Comparison of ENCODE assay signal across 24 cellular contexts in the genomic region with DNA sequence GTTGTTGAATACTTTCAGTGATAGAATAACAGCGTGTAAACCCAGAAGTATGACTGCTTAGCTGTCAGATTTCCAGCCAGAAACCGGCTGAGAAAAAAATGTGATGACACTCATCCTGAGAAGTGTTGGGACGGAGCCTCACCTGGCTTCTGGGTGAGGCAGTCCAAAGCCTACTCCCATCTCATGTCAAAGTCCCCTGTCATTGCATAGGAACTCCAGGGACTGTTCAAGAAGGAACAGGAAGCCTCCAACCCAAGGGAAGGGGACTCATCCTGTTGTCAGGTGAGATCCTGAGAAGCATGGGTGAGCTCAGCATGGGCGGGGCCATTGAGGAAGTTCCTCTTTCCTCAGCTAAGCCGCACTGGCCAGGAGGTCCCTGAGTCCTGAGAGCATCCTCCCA. TPM values are rescaled to one million over a fixed set of nuclear protein-coding genes. Genes with fewer than 3 reads are reported as not detected.
A peak's percentile ranks its signal among the peaks of the same experiment; 100 is the strongest.
DNase-seq lines count a peak whose midpoint lies in the region; ATAC-seq, FAIRE-seq and TF ChIP-seq lines count a peak whose summit lies in the region.
"Had no signal": no experiment of that assay in that cellular context is flagged by ENCODE, and none has a peak within 500 bp of the region (broad histone marks: within the 10 kb centered on the region; RNA-seq: fewer than 3 reads in every experiment).

No MANE protein-coding gene starts in this region.

- H3K4me1 ChIP-seq in BLaER1 (peaks cover 58% of the 10 kb centered on the region), H9 (ENCODE audit: insufficient read depth, low read length) (peaks cover 10% of the 10 kb centered on the region; the same call in 1 of the 2 replicates), astrocyte (ENCODE audit: insufficient read depth, low read length) (peaks cover 42% of the 10 kb centered on the region)

- H4K5ac ChIP-seq in H9 (ENCODE audit: insufficient read length, low read depth, low read length), result no peak overlapping the region

- no peak overlapping the region for H3K27ac ChIP-seq in BLaER1
- no peak overlapping the region for H3K27ac ChIP-seq in H9 (ENCODE audit: insufficient read length, low read depth, low read length)
- no peak overlapping the region for H3K27ac ChIP-seq in astrocyte (ENCODE audit: low read depth, low read length)
- H3K27ac ChIP-seq: esophagus squamous epithelium, heart left ventricle, sigmoid colon had no signal

- DNase-seq in H9, result peak; percentile 52
- DNase-seq in astrocyte (ENCODE audit: low read depth), result peak; percentile 26
- DNase-seq in left colon, result peak in 1 of 2 donors; percentile 27
- no peak for DNase-seq in activated gamma-delta T cell treated with Interleukin-2 at 50 U/mL for 16 hours
- no peak for DNase-seq in retina
- DNase-seq in GM19240 (ENCODE audit: insufficient read length, low spot score), result no peak
- DNase-seq in NCI-H1105 (lab: John Stamatoyannopoulos, UW), result no peak
- DNase-seq: activated CD4-positive, alpha-beta memory T cell treated with anti-CD3 and anti-CD28 coated beads, Interleukin-2, amount 10 ng/mL, durations not matched to agents 7 days and 5 days; aorta; DMS 273 treated with DMSO at 0.1 percent for 48 hours; esophagus squamous epithelium; heart left ventricle; NCI-H187; NCI-H524 treated with DMSO at 0.1 percent for 48 hours; occipital lobe; sigmoid colon; SK-N-SH; stimulated activated CD4-positive, alpha-beta T cell treated with anti-CD3 and anti-CD28 coated beads, Interleukin-2, amount 100 ng/mL, for 24 hours; substantia nigra had no signal

- H3K27me3 Mint-ChIP-seq in H9 (ENCODE audit: low read depth) (no peaks in the 10 kb centered on the region; the same call in 1 of the 2 replicates), astrocyte (ENCODE audit: low read depth, unreplicated experiment) (no peaks in the 10 kb centered on the region)
- H3K27me3 Mint-ChIP-seq: activated CD4-positive, alpha-beta memory T cell treated with anti-CD3 and anti-CD28 coated beads, Interleukin-2, amount 10 ng/mL, durations not matched to agents 7 days and 5 days; activated T-helper 17 cell treated with anti-CD3 and anti-CD28 coated beads, Interleukin-2, amount 50 U/mL, for 72 hours had no signal

- H4K91ac ChIP-seq in H9 (ENCODE audit: insufficient read length, low read depth, low read length), result no peak overlapping the region

- WGBS in H9 (ENCODE audit: extremely low coverage, insufficient read length, low lambda C conversion rate), result no CpG with 5 or more reads among the region's 5 CpGs

- peaks cover 72 to 83% of the 10 kb centered on the region in 2 experiments for H3K4me1 Mint-ChIP-seq in H9
- H3K4me1 Mint-ChIP-seq in astrocyte (ENCODE audit: low read depth, unreplicated experiment), result peaks cover 47% of the 10 kb centered on the region

- H3K14ac ChIP-seq in H9 (ENCODE audit: insufficient read depth, low read length), result no peak overlapping the region

- H2AFZ ChIP-seq in H9 (ENCODE audit: low read length), result no peak overlapping the region
- H2AFZ ChIP-seq in astrocyte (ENCODE audit: low read depth, low read length), result no peak overlapping the region

- H3K4me3 Mint-ChIP-seq in H9 (no peak overlapping the region), astrocyte (ENCODE audit: unreplicated experiment) (no peak overlapping the region)
- H3K4me3 Mint-ChIP-seq: activated CD4-positive, alpha-beta memory T cell treated with anti-CD3 and anti-CD28 coated beads, Interleukin-2, amount 10 ng/mL, durations not matched to agents 7 days and 5 days; activated T-helper 17 cell treated with anti-CD3 and anti-CD28 coated beads, Interleukin-2, amount 50 U/mL, for 72 hours had no signal

- no peak for FAIRE-seq in astrocyte (lab: Jason Lieb, UNC)
- FAIRE-seq: colon had no signal

- H2BK12ac ChIP-seq in H9 (ENCODE audit: insufficient read length, low read depth, low read length), result no peak overlapping the region

- H2AK5ac ChIP-seq in H9 (ENCODE audit: insufficient read length, low read length), result no peak overlapping the region

- no peaks in the 10 kb centered on the region for H3K79me2 ChIP-seq in H9 (ENCODE audit: insufficient read depth, low read length)
- no peaks in the 10 kb centered on the region for H3K79me2 ChIP-seq in astrocyte (ENCODE audit: insufficient read depth, low read length)

- ATAC-seq in left colon, result peak; percentile 54
- ATAC-seq: activated T-helper 17 cell treated with anti-CD3 and anti-CD28 coated beads, Interleukin-2, amount 50 U/mL, for 72 hours; heart left ventricle had no signal

- intact Hi-C loops in left colon (cut with DNase I, micrococcal nuclease), result no loop called here

- H3K27ac Mint-ChIP-seq in H9 (no peak overlapping the region), astrocyte (ENCODE audit: unreplicated experiment) (peak overlapping the region; percentile 13)
- H3K27ac Mint-ChIP-seq: activated CD4-positive, alpha-beta memory T cell treated with anti-CD3 and anti-CD28 coated beads, Interleukin-2, amount 10 ng/mL, durations not matched to agents 7 days and 5 days; activated T-helper 17 cell treated with anti-CD3 and anti-CD28 coated beads, Interleukin-2, amount 50 U/mL, for 72 hours had no signal

- H3K4me2 ChIP-seq in BLaER1 (peak overlapping the region; percentile 25), H9 (ENCODE audit: insufficient read depth, insufficient read length, low read length) (no peak overlapping the region), astrocyte (ENCODE audit: low read length) (no peak overlapping the region)
- H3K4me2 ChIP-seq: SK-N-SH had no signal

- no peaks in the 10 kb centered on the region for H3K9me3 Mint-ChIP-seq in H9
- H3K9me3 Mint-ChIP-seq in astrocyte (ENCODE audit: unreplicated experiment), result no peaks in the 10 kb centered on the region
- H3K9me3 Mint-ChIP-seq: activated CD4-positive, alpha-beta memory T cell treated with anti-CD3 and anti-CD28 coated beads, Interleukin-2, amount 10 ng/mL, durations not matched to agents 7 days and 5 days; activated T-helper 17 cell treated with anti-CD3 and anti-CD28 coated beads, Interleukin-2, amount 50 U/mL, for 72 hours had no signal

- H3K36me3 Mint-ChIP-seq in H9 (ENCODE audit: insufficient read depth in 1 of 3, low read depth in 3 of 3) (no peaks in the 10 kb centered on the region), astrocyte (ENCODE audit: low read depth, unreplicated experiment) (no peaks in the 10 kb centered on the region)

- TF ChIP-seq CTCF in H9 (conservative IDR thresholded peaks at IDR 0.05) (no peak), astrocyte (IDR thresholded peaks at IDR 0.05; ENCODE audit: insufficient read depth, low read depth, low read length) (no peak)

- H3K9ac ChIP-seq in BLaER1, result no peak overlapping the region
- H3K9ac ChIP-seq in H9 (ENCODE audit: extremely low read depth, insufficient read length, low read length), result no peak overlapping the region
- H3K9ac ChIP-seq in astrocyte (ENCODE audit: low read length), result no peak overlapping the region
- H3K9ac ChIP-seq: SK-N-SH had no signal

- H3K27me3 ChIP-seq in BLaER1, result no peaks in the 10 kb centered on the region
- no peaks in the 10 kb centered on the region for H3K27me3 ChIP-seq in H9 (ENCODE audit: insufficient read depth, low read length)
- H3K27me3 ChIP-seq in astrocyte (ENCODE audit: insufficient read depth, low read length), result no peaks in the 10 kb centered on the region
- H3K27me3 ChIP-seq: esophagus squamous epithelium, heart left ventricle, sigmoid colon had no signal

- H2BK15ac ChIP-seq in H9 (ENCODE audit: low read depth, low read length), result no peak overlapping the region

- no peak overlapping the region for H4K8ac ChIP-seq in H9 (replicated peaks; ENCODE audit: insufficient read length, low read depth, low read length)

- H3K36me3 ChIP-seq in BLaER1, result no peaks in the 10 kb centered on the region
- no peaks in the 10 kb centered on the region for H3K36me3 ChIP-seq in astrocyte (ENCODE audit: insufficient read depth, low read length)
- H3K36me3 ChIP-seq: esophagus squamous epithelium, heart left ventricle, sigmoid colon had no signal

- H2BK20ac ChIP-seq in H9 (ENCODE audit: low read depth, low read length, poor library complexity, severe bottlenecking), result no peak overlapping the region

- no peak overlapping the region for H3K23ac ChIP-seq in H9 (ENCODE audit: insufficient read length, low read depth, low read length)

- H4K20me1 ChIP-seq in BLaER1 (no peaks in the 10 kb centered on the region), H9 (ENCODE audit: control insufficient read depth, insufficient read depth, insufficient read length) (no peaks in the 10 kb centered on the region), astrocyte (ENCODE audit: insufficient read depth, low read length) (no peaks in the 10 kb centered on the region)

- no peaks in the 10 kb centered on the region for H3K79me1 ChIP-seq in H9 (ENCODE audit: insufficient read depth, low read depth, low read length, poor library complexity, severe bottlenecking)

- H3K4me3 ChIP-seq in BLaER1 (no peak overlapping the region), astrocyte (ENCODE audit: insufficient read depth, low read depth, low read length) (no peak overlapping the region)
- H3K4me3 ChIP-seq: esophagus squamous epithelium, heart left ventricle, sigmoid colon had no signal

- no peaks in the 10 kb centered on the region for H3K23me2 ChIP-seq in H9 (ENCODE audit: insufficient read length, low read depth, low read length, poor library complexity, severe bottlenecking)

- no peak overlapping the region for H2BK5ac ChIP-seq in H9 (ENCODE audit: insufficient read length, low read length)

- H3T11ph ChIP-seq in H9 (ENCODE audit: low read length), result no peak overlapping the region

- no peak overlapping the region for H3K4ac ChIP-seq in H9 (ENCODE audit: low read depth, low read length)

- H2BK120ac ChIP-seq in H9 (ENCODE audit: low read depth, low read length, poor library complexity, severe bottlenecking), result no peak overlapping the region

- peak overlapping the region; percentile 3 for H3K18ac ChIP-seq in H9 (ENCODE audit: insufficient read length, low read depth, low read length)

- no peak overlapping the region for H3K56ac ChIP-seq in H9 (ENCODE audit: insufficient read length, low read depth, low read length)

- no peaks in the 10 kb centered on the region for H3K9me3 ChIP-seq in BLaER1
- no peaks in the 10 kb centered on the region for H3K9me3 ChIP-seq in H9 (ENCODE audit: control insufficient read depth, low read depth, low read length)
- H3K9me3 ChIP-seq in astrocyte (ENCODE audit: insufficient read depth, low read depth, low read length), result no peaks in the 10 kb centered on the region
- H3K9me3 ChIP-seq: esophagus squamous epithelium, heart left ventricle, sigmoid colon, SK-N-SH had no signal

RNA-seq across cellular contexts. Expression of a gene that starts 11.3 kb away (rescaled TPM):
- total RNA-seq in H9 (2021), result not detected in 2 replicates
- 3.7 and 5.9 TPM in 2 replicates for total RNA-seq in astrocyte
- total RNA-seq in left colon, result 1 to 10 TPM; 2.3 to 3.5 TPM
- total RNA-seq: activated CD4-positive, alpha-beta memory T cell treated with anti-CD3 and anti-CD28 coated beads, Interleukin-2, amount 10 ng/mL, durations not matched to agents 7 days and 5 days; aorta; esophagus squamous epithelium; MCF 10A; occipital lobe; OCI-LY7; sigmoid colon had no signal

Comparison
In these comparisons a context has a peak if more than half of its experiments do, and no peak if none do; other contexts are left out.
1. DNase-seq: peak in H9 (single experiment) and astrocyte (single experiment); none in activated gamma-delta T cell treated with Interleukin-2 at 50 U/mL for 16 hours (single experiment), retina (single experiment), GM19240 (single experiment) and NCI-H1105 (single experiment).